7 cellular contexts compared by ENCODE assay signal in the genomic region with DNA sequence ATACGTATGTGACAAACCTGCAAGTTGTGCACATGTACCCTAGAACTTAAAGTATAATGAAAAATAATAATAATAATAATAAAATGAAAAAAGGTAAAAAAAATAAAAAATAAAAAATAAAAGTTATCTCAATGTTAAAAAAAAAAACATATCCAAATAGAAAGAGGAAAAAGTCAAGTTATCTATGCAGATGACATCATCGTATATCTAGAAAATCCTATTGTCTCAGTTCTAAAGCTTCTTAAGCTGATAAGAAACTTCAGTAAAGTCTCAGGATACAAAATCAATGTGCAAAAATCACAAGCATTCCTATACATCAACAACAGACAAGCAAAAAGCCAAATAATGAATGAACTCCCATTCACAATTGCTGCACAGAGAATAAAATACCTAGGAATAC.
"Had no signal": no experiment of that assay in that cellular context is flagged by ENCODE, and none has a peak within 500 bp of the region (broad histone marks: within the 10 kb centered on the region; RNA-seq: fewer than 3 reads in every experiment).

No MANE protein-coding gene starts in this region.

- H3K36me3 ChIP-seq: HAP-1 had no signal

- H3K9me3 ChIP-seq: HAP-1 had no signal

- H2AFZ ChIP-seq: GM23248 had no signal

- ATAC-seq: HCT116 had no signal

- H3K4me1 ChIP-seq: HAP-1 had no signal

- H3K27me3 Mint-ChIP-seq: IgD-negative memory B cell had no signal

- H3K4me3 Mint-ChIP-seq: IgD-negative memory B cell had no signal

- H3K27ac Mint-ChIP-seq: IgD-negative memory B cell had no signal

- H3K4me1 Mint-ChIP-seq: IgD-negative memory B cell had no signal

- H3K27ac ChIP-seq: GM23248 had no signal

- H3K9ac ChIP-seq: GM23248 had no signal

- H3K36me3 Mint-ChIP-seq: IgD-negative memory B cell had no signal

- H3K4me3 ChIP-seq: GM23248, HAP-1 had no signal

- FAIRE-seq: HTR-8/SVneo had no signal

- DNase-seq: GM23248, GOT3, H7 had no signal
